ENCODE assay signal across 14 cellular contexts in genomic region chr2:4653989-4654388, GRCh38.
"Had no signal": no experiment of that assay in that cellular context is flagged by ENCODE, and none has a peak within 500 bp of the region (broad histone marks: within the 10 kb centered on the region; RNA-seq: fewer than 3 reads in every experiment).

No MANE protein-coding gene starts in this region.

- H3K27me3 ChIP-seq: gastrocnemius medialis, testis had no signal

- H3K4me1 ChIP-seq: gastrocnemius medialis, testis had no signal

- H3K36me3 ChIP-seq: gastrocnemius medialis had no signal

- H3K27me3 Mint-ChIP-seq: activated CD4-positive, alpha-beta T cell treated with anti-CD3 and anti-CD28 coated beads for 36 hours; stimulated activated naive CD8-positive, alpha-beta T cell treated with anti-CD3 and anti-CD28 coated beads, Interleukin-15, amount 100 ng/mL, for 72 hours had no signal

- H3K4me3 Mint-ChIP-seq: activated CD4-positive, alpha-beta T cell treated with anti-CD3 and anti-CD28 coated beads for 36 hours; activated CD8-positive, alpha-beta T cell treated with anti-CD3 and anti-CD28 coated beads, Interleukin-2, amount 10 ng/mL, durations not matched to agents 7 days and 5 days; activated naive CD4-positive, alpha-beta T cell treated with anti-CD3 and anti-CD28 coated beads for 36 hours; stimulated activated naive CD8-positive, alpha-beta T cell treated with anti-CD3 and anti-CD28 coated beads, Interleukin-15, amount 100 ng/mL, for 72 hours had no signal

- H3K27ac ChIP-seq: gastrocnemius medialis, skin epidermis, testis, VCaP had no signal

- H3K4me3 ChIP-seq: gastrocnemius medialis, skin epidermis, testis had no signal

- FAIRE-seq: astrocyte, colon, keratinocyte had no signal

- H3K4me1 Mint-ChIP-seq: activated CD4-positive, alpha-beta T cell treated with anti-CD3 and anti-CD28 coated beads for 36 hours; stimulated activated naive CD8-positive, alpha-beta T cell treated with anti-CD3 and anti-CD28 coated beads, Interleukin-15, amount 100 ng/mL, for 72 hours had no signal

- H3K27ac Mint-ChIP-seq: activated CD4-positive, alpha-beta T cell treated with anti-CD3 and anti-CD28 coated beads for 36 hours; activated CD8-positive, alpha-beta T cell treated with anti-CD3 and anti-CD28 coated beads, Interleukin-2, amount 10 ng/mL, durations not matched to agents 7 days and 5 days; activated naive CD4-positive, alpha-beta T cell treated with anti-CD3 and anti-CD28 coated beads for 36 hours; stimulated activated naive CD8-positive, alpha-beta T cell treated with anti-CD3 and anti-CD28 coated beads, Interleukin-15, amount 100 ng/mL, for 72 hours had no signal

- DNase-seq: activated CD4-positive, alpha-beta T cell treated with anti-CD3 and anti-CD28 coated beads for 36 hours; activated CD8-positive, alpha-beta T cell treated with anti-CD3 and anti-CD28 coated beads, Interleukin-2, amount 10 ng/mL, durations not matched to agents 7 days and 5 days; activated naive CD4-positive, alpha-beta T cell treated with anti-CD3 and anti-CD28 coated beads for 36 hours; gastrocnemius medialis; left ventricle myocardium superior; retina; stimulated activated CD4-positive, alpha-beta T cell treated with anti-CD3 and anti-CD28 coated beads, Interleukin-4, amount 100 ng/mL, for 4 hours; stimulated activated naive CD8-positive, alpha-beta T cell treated with anti-CD3 and anti-CD28 coated beads, Interleukin-15, amount 100 ng/mL, for 72 hours; testis had no signal

- H3K9me3 ChIP-seq: gastrocnemius medialis, testis had no signal

- ATAC-seq: activated CD4-positive, alpha-beta T cell treated with anti-CD3 and anti-CD28 coated beads for 36 hours; activated CD8-positive, alpha-beta T cell treated with anti-CD3 and anti-CD28 coated beads, Interleukin-2, amount 10 ng/mL, durations not matched to agents 7 days and 5 days; gastrocnemius medialis; left ventricle myocardium superior; stimulated activated naive CD8-positive, alpha-beta T cell treated with anti-CD3 and anti-CD28 coated beads, Interleukin-15, amount 100 ng/mL, for 72 hours had no signal
